Comparison of ENCODE assay signal across 11 cellular contexts in genomic region chr11:2271077-2271326, GRCh38. TPM values are rescaled to one million over a fixed set of nuclear protein-coding genes. Genes with fewer than 3 reads are reported as not detected.
DNase-seq lines count a peak whose midpoint lies in the region; ATAC-seq and TF ChIP-seq lines count a peak whose summit lies in the region.
"Had no signal": no experiment of that assay in that cellular context is flagged by ENCODE, and none has a peak within 500 bp of the region (broad histone marks: within the 10 kb centered on the region; RNA-seq: fewer than 3 reads in every experiment).

No MANE protein-coding gene starts in this region.

- peak; percentile 51 to 69 for DNase-seq in activated T-cell treated with anti-CD3 and anti-CD28 coated beads, Interleukin-2, amount 50 U/mL, for 48 hours
- DNase-seq in immature natural killer cell, result peak; percentile 79 to 90 (median 89)
- DNase-seq in stimulated activated CD4-positive, alpha-beta T cell treated with anti-CD3 and anti-CD28 coated beads, TNF-alpha, amount 100 ng/mL, for 4 hours (ENCODE audit: low read depth in 3 of 3), result peak in 2 of 3 experiments; percentile 37 to 53
- no peak for DNase-seq in Karpas-422
- no peak for DNase-seq in NCI-H446 (lab: John Stamatoyannopoulos, UW)
- no peak for DNase-seq in GM10248 (ENCODE audit: extremely low spot score)
- DNase-seq: IMR-90, PC-3 had no signal

- no peak for TF ChIP-seq CTCF in GM10248 (IDR thresholded peaks at IDR 0.05; ENCODE audit: control extremely low read depth, extremely low read depth, low read depth, missing control alignments)

- H3K9me3 Mint-ChIP-seq in immature natural killer cell, result no peaks in the 10 kb centered on the region

- H3K4me2 ChIP-seq in Karpas-422 (ENCODE audit: low read depth, low read length, poor library complexity, severe bottlenecking), result no peak overlapping the region

- peaks cover 6 to 20% (median 9%) of the 10 kb centered on the region in 3 donors for H3K27me3 Mint-ChIP-seq in immature natural killer cell (ENCODE audit: low read depth in 3 of 3)

- peaks cover 2% of the 10 kb centered on the region for H3K4me1 ChIP-seq in Karpas-422 (ENCODE audit: low read length)

- no peak overlapping the region for H2AFZ ChIP-seq in Karpas-422 (ENCODE audit: low read length)

- no peaks in the 10 kb centered on the region for H3K9me3 ChIP-seq in Karpas-422 (ENCODE audit: low read length)
- H3K9me3 ChIP-seq: ovary had no signal

- no peak for ATAC-seq in HG03159 (IDR thresholded peaks at IDR 0.05; ENCODE audit: unreplicated experiment)
- ATAC-seq: PC-3 had no signal

- H3K36me3 Mint-ChIP-seq in immature natural killer cell, result peaks cover 0 to 5% (median 4%) of the 10 kb centered on the region in 3 donors

- H3K4me3 Mint-ChIP-seq in immature natural killer cell, result peak overlapping the region; percentile 13 to 83 (median 63)

- no peak for TF ChIP-seq EP300 in Ishikawa (IDR thresholded peaks at IDR 0.05; ENCODE audit: borderline replicate concordance)

- no peak for TF ChIP-seq RAD21 in Ishikawa (IDR thresholded peaks at IDR 0.05; ENCODE audit: low read depth)

- no peak overlapping the region for H3K27ac ChIP-seq in Karpas-422 (ENCODE audit: low read length)
- H3K27ac ChIP-seq: ovary had no signal

- no peaks in the 10 kb centered on the region for H3K9me2 ChIP-seq in Karpas-422 (replicated peaks; ENCODE audit: insufficient read depth, low read length)

- peak overlapping the region in 1 of 6 donors; percentile 74 for H3K27ac Mint-ChIP-seq in immature natural killer cell

- H3K4me1 Mint-ChIP-seq in immature natural killer cell, result peaks cover 29 to 32% of the 10 kb centered on the region in 2 donors

- H3K27me3 ChIP-seq in Karpas-422 (ENCODE audit: low read length), result no peaks in the 10 kb centered on the region

- no peak overlapping the region for H3K9ac ChIP-seq in Karpas-422 (ENCODE audit: low read length)

- no peaks in the 10 kb centered on the region for H3K79me2 ChIP-seq in Karpas-422 (ENCODE audit: low read length)

- no peak overlapping the region for H3K4me3 ChIP-seq in Karpas-422 (ENCODE audit: low read length)
- H3K4me3 ChIP-seq: ovary had no signal

- POLR2A ChIA-PET in GM10248 (lab: Yijun Ruan, JAX), result no interaction called here

- no peaks in the 10 kb centered on the region for H3K36me3 ChIP-seq in Karpas-422 (ENCODE audit: insufficient read depth, low read length)
- H3K36me3 ChIP-seq: ovary had no signal

- H4K20me1 ChIP-seq in Karpas-422 (ENCODE audit: insufficient read depth, low read depth, low read length), result no peaks in the 10 kb centered on the region

- CTCF ChIA-PET in GM10248 (lab: Yijun Ruan, JAX), result no interaction called here

TF ChIP-seq in Ishikawa, 13 proteins besides CTCF, POLR2A, EP300 and RAD21:
- TF ChIP-seq TEAD4 (IDR thresholded peaks at IDR 0.05) (no peak), CREB1 (IDR thresholded peaks at IDR 0.05; ENCODE audit: low read depth) (no peak), CEBPB (IDR thresholded peaks at IDR 0.05) (no peak), REST (IDR thresholded peaks at IDR 0.05; ENCODE audit: low read depth) (no peak), NFIC (IDR thresholded peaks at IDR 0.05) (no peak), USF1 (IDR thresholded peaks at IDR 0.05) (no peak), EGR1 (IDR thresholded peaks at IDR 0.05) (0 out of 2 replicates have a peak, but pooled peaks have one; percentile 46), YY1 (IDR thresholded peaks at IDR 0.05; ENCODE audit: low read depth) (no peak), FOXM1 (IDR thresholded peaks at IDR 0.05; ENCODE audit: borderline replicate concordance, low read depth) (no peak)

RNA-seq across cellular contexts. Expression of gene ASCL2, which starts 0.6 kb away (rescaled TPM):
- polyA plus RNA-seq in immature natural killer cell, result 10 to 100 TPM in 2 of 3 donors, 1 to 10 TPM in 1; 9.7 to 60.0 (median 18.2) TPM
- not detected in 2 replicates for total RNA-seq in Karpas-422 (2014; rRNA removed; shearing (Covaris generic); ENCODE audit: low replicate concordance)
- total RNA-seq: IMR-90 had no signal
- polyA plus RNA-seq: IMR-90 had no signal

RNA-seq across cellular contexts. Expression of gene C11orf21, which starts 30.7 kb away (rescaled TPM):
- 10 to 100 TPM; 36.3 to 57.5 (median 36.6) TPM for polyA plus RNA-seq in immature natural killer cell
- not detected in 2 replicates for total RNA-seq in Karpas-422 (2014; rRNA removed; shearing (Covaris generic); ENCODE audit: low replicate concordance)
- total RNA-seq: IMR-90, PC-3 had no signal
- polyA plus RNA-seq: IMR-90 had no signal

RNA-seq across cellular contexts. Expression of gene TSPAN32, which starts 30.8 kb away (rescaled TPM):
- 100 to 1,000 TPM; 132 to 223 (median 200) TPM for polyA plus RNA-seq in immature natural killer cell
- total RNA-seq in Karpas-422 (2014; rRNA removed; shearing (Covaris generic); ENCODE audit: low replicate concordance), result not detected in 2 replicates
- total RNA-seq: IMR-90, PC-3 had no signal

Comparison
In these comparisons a context has a peak if more than half of its experiments do, and no peak if none do; other contexts are left out.
1. DNase-seq: peak in activated T-cell treated with anti-CD3 and anti-CD28 coated beads, Interleukin-2, amount 50 U/mL, for 48 hours (2 of 2), immature natural killer cell (3 of 3) and stimulated activated CD4-positive, alpha-beta T cell treated with anti-CD3 and anti-CD28 coated beads, TNF-alpha, amount 100 ng/mL, for 4 hours (2 of 3); none in Karpas-422 (single experiment), NCI-H446 (0 of 2) and GM10248 (single experiment).